ENCODE assay signal across 19 cellular contexts in genomic region chr1:53320646-53321045, GRCh38.
"Had no signal": no experiment of that assay in that cellular context is flagged by ENCODE, and none has a peak within 500 bp of the region (broad histone marks: within the 10 kb centered on the region; RNA-seq: fewer than 3 reads in every experiment).

No MANE protein-coding gene starts in this region.

- H2AFZ ChIP-seq: hepatocyte had no signal

- H3K4me2 ChIP-seq: hepatocyte had no signal

- H3K4me3 ChIP-seq: esophagus squamous epithelium, gastroesophageal sphincter, hepatocyte, ovary, thyroid gland had no signal

- H3K27me3 ChIP-seq: esophagus squamous epithelium, gastroesophageal sphincter, ovary, thyroid gland had no signal

- H3K4me3 Mint-ChIP-seq: dendritic cell treated with granulocyte-macrophage colony-stimulating factor and Interleukin-4, amounts not matched to agents 40 ng/mL and 50 ng/mL, for 4 days; effector memory CD8-positive, alpha-beta T cell; naive thymus-derived CD8-positive, alpha-beta T cell; type B pancreatic cell had no signal

- H3K9me3 Mint-ChIP-seq: dendritic cell treated with granulocyte-macrophage colony-stimulating factor and Interleukin-4, amounts not matched to agents 40 ng/mL and 50 ng/mL, for 4 days; effector memory CD8-positive, alpha-beta T cell; naive thymus-derived CD8-positive, alpha-beta T cell; type B pancreatic cell had no signal

- H3K27ac ChIP-seq: epithelial cell of prostate, esophagus squamous epithelium, gastroesophageal sphincter, hepatocyte, ovary, thyroid gland had no signal

- DNase-seq: effector memory CD8-positive, alpha-beta T cell; esophagus squamous epithelium; foreskin fibroblast; head of caudate nucleus; left colon; mammary epithelial cell; naive thymus-derived CD8-positive, alpha-beta T cell; ovary; small intestine; stimulated activated CD4-positive, alpha-beta T cell treated with anti-CD3 and anti-CD28 coated beads, Interleukin-2, amount 100 ng/mL, for 48 hours; stimulated activated naive CD4-positive, alpha-beta T cell treated with Interleukin-2 at 50 U/mL for 16 hours; thyroid gland had no signal

- H3K27ac Mint-ChIP-seq: dendritic cell treated with granulocyte-macrophage colony-stimulating factor and Interleukin-4, amounts not matched to agents 40 ng/mL and 50 ng/mL, for 4 days; naive thymus-derived CD8-positive, alpha-beta T cell; progenitor cell of endocrine pancreas; type B pancreatic cell had no signal

- H3K27me3 Mint-ChIP-seq: dendritic cell treated with granulocyte-macrophage colony-stimulating factor and Interleukin-4, amounts not matched to agents 40 ng/mL and 50 ng/mL, for 4 days; effector memory CD8-positive, alpha-beta T cell; naive thymus-derived CD8-positive, alpha-beta T cell had no signal

- H3K36me3 ChIP-seq: gastroesophageal sphincter, ovary had no signal

- ATAC-seq: effector memory CD8-positive, alpha-beta T cell; gastroesophageal sphincter; left colon; naive thymus-derived CD8-positive, alpha-beta T cell; right cardiac atrium had no signal

- H3K79me2 ChIP-seq: hepatocyte had no signal

- H3K9me3 ChIP-seq: esophagus squamous epithelium, gastroesophageal sphincter, ovary, thyroid gland had no signal
